Comparison of ENCODE assay signal across 1 cellular context in genomic region chr11:78139422-78140391, GRCh38.
TF ChIP-seq lines count a peak whose summit lies in the region.

ALG8 (minus strand) TSS chr11:78139626; CDS start chr11:78139588, 38 bp downstream.

TF ChIP-seq in GM12878, 131 proteins besides CTCF, POLR2A, EP300 and RAD21 (continued from another document and continues in another):
- peak; percentile 79 for TF ChIP-seq ZBTB40 (IDR thresholded peaks at IDR 0.05; ENCODE audit: borderline replicate concordance)
- no peak; the same call in 1 of the 2 replicates for TF ChIP-seq ASH2L (IDR thresholded peaks at IDR 0.05; ENCODE audit: borderline replicate concordance, low read depth)
- TF ChIP-seq JUND (IDR thresholded peaks at IDR 0.05; ENCODE audit: low read depth, low read length), result no peak
- TF ChIP-seq ZSCAN29 (IDR thresholded peaks at IDR 0.05), result peak; percentile 89
- TF ChIP-seq SP1 (IDR thresholded peaks at IDR 0.05; ENCODE audit: low read depth, low read length), result peak; percentile 20
- TF ChIP-seq YBX1 (IDR thresholded peaks at IDR 0.05), result no peak
- TF ChIP-seq IRF4 (IDR thresholded peaks at IDR 0.05; ENCODE audit: low read depth, low read length), result no peak
- TF ChIP-seq RCOR1 (conservative IDR thresholded peaks at IDR 0.05; ENCODE audit: low read depth, low read length), result no peak; the same call in 1 of the 2 replicates
- 0 out of 2 replicates have a peak, but pooled peaks have one; percentile 16 for TF ChIP-seq TARDBP (IDR thresholded peaks at IDR 0.05; ENCODE audit: borderline replicate concordance)
- TF ChIP-seq CBX5 (IDR thresholded peaks at IDR 0.05; ENCODE audit: low read depth), result no peak
- no peak for TF ChIP-seq ZNF384 (IDR thresholded peaks at IDR 0.05; ENCODE audit: borderline replicate concordance, low read depth, low read length)
- TF ChIP-seq POLR2AphosphoS5 (IDR thresholded peaks at IDR 0.05; ENCODE audit: low read length), result peak; percentile 91
- TF ChIP-seq IKZF1 (conservative IDR thresholded peaks at IDR 0.05), result peak; percentile 96
- TF ChIP-seq ATF3 (IDR thresholded peaks at IDR 0.05; ENCODE audit: borderline replicate concordance, extremely low read depth, low read depth, low read length), result no peak
- peak; percentile 65 for TF ChIP-seq E4F1 (IDR thresholded peaks at IDR 0.05; ENCODE audit: borderline replicate concordance, partially characterized antibody)
- no peak for TF ChIP-seq NR2C2 (IDR thresholded peaks at IDR 0.05; ENCODE audit: borderline replicate concordance, control insufficient read depth, insufficient read length, low read depth)
- TF ChIP-seq SUZ12 (IDR thresholded peaks at IDR 0.05; ENCODE audit: unreplicated experiment), result no peak
- no peak for TF ChIP-seq CUX1 (IDR thresholded peaks at IDR 0.05; ENCODE audit: insufficient replicate concordance, low read depth, low read length)
- peak; percentile 99 for TF ChIP-seq YY1 (IDR thresholded peaks at IDR 0.05; ENCODE audit: low read depth, low read length)
- TF ChIP-seq USF2 (IDR thresholded peaks at IDR 0.05; ENCODE audit: borderline replicate concordance, low read depth, low read length), result no peak
- peak; percentile 32; the same call in 1 of the 2 replicates for TF ChIP-seq FOXM1 (IDR thresholded peaks at IDR 0.05; ENCODE audit: low read depth, low read length)
- peak; percentile 54; the same call in 1 of the 2 replicates for TF ChIP-seq CREM (IDR thresholded peaks at IDR 0.05; ENCODE audit: low read depth)
- TF ChIP-seq HDAC6 (IDR thresholded peaks at IDR 0.05; ENCODE audit: unreplicated experiment), result no peak
- peak; percentile 84 for TF ChIP-seq NKRF (conservative IDR thresholded peaks at IDR 0.05)
- TF ChIP-seq PAX8 (IDR thresholded peaks at IDR 0.05), result no peak
- no peak for TF ChIP-seq ATF2 (IDR thresholded peaks at IDR 0.05; ENCODE audit: low read length)
- TF ChIP-seq USF1 (IDR thresholded peaks at IDR 0.05; ENCODE audit: borderline replicate concordance, extremely low read length, insufficient read depth, low read depth, low read length), result no peak
- TF ChIP-seq BHLHE40 (IDR thresholded peaks at IDR 0.05; ENCODE audit: borderline replicate concordance in 1 of 2, low read depth in 2 of 2, low read length in 1 of 2), result peak; percentile 72 to 90
- TF ChIP-seq BMI1 (IDR thresholded peaks at IDR 0.05; ENCODE audit: borderline replicate concordance), result no peak
- no peak for TF ChIP-seq ZBED1 (IDR thresholded peaks at IDR 0.05; ENCODE audit: borderline replicate concordance)
- TF ChIP-seq RB1 (IDR thresholded peaks at IDR 0.05; ENCODE audit: borderline replicate concordance), result peak; percentile 67; the same call in 1 of the 2 replicates
- peak; percentile 95; the same call in 1 of the 2 replicates for TF ChIP-seq SIN3A (IDR thresholded peaks at IDR 0.05; ENCODE audit: low read depth, low read length)
- peak; percentile 97 for TF ChIP-seq E2F4 (IDR thresholded peaks at IDR 0.05; ENCODE audit: low read depth, low read length)
- peak; percentile 66 for TF ChIP-seq CREB1 (IDR thresholded peaks at IDR 0.05; ENCODE audit: low read depth)
- TF ChIP-seq NBN (IDR thresholded peaks at IDR 0.05), result 0 out of 2 replicates have a peak, but pooled peaks have one; percentile 61
- TF ChIP-seq STAT3 (IDR thresholded peaks at IDR 0.05; ENCODE audit: low read depth, low read length), result no peak
- peak; percentile 79 for TF ChIP-seq RUNX3 (IDR thresholded peaks at IDR 0.05; ENCODE audit: low read length)
- peak; percentile 79 for TF ChIP-seq CHD2 (IDR thresholded peaks at IDR 0.05; ENCODE audit: borderline replicate concordance, low read depth, low read length)
- TF ChIP-seq ZNF217 (IDR thresholded peaks at IDR 0.05), result no peak
- no peak for TF ChIP-seq CBX3 (IDR thresholded peaks at IDR 0.05; ENCODE audit: borderline replicate concordance, low read depth)
- TF ChIP-seq MLLT1 (IDR thresholded peaks at IDR 0.05), result peak; percentile 40; the same call in 1 of the 2 replicates
- peak; percentile 85 for TF ChIP-seq GABPA (IDR thresholded peaks at IDR 0.05; ENCODE audit: low read depth)
